9 cellular contexts compared by ENCODE assay signal in the genomic region with DNA sequence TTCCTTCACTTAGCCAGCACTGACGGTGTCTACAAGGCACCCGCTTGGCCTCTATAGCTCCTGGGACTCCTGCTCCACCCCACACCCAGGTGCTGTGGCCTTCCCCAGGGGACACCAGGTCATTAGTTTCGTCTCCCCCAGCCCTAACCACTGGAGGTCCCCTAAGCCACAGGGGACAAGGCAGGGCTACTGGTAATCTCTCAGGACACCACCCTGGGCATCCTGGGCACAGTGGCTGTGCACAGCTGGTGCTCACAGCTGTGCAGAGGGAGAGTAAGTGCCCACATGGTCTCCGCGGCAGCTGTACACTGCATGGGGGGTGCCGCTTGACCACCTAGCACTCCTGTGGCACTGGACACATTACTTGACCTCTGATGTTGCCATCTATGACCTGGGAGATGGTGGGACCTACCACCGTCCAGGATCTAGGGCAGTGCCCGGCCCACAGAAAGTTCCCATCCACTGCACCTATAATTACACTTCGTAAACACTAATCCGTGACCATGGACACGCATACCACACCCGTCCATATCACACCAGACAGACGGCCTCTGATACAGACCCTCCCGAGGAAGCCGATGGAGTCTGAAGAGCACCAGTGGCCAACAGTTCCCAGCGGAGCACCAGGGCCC.
DNase-seq lines count a peak whose midpoint lies in the region; ATAC-seq and TF ChIP-seq lines count a peak whose summit lies in the region.
"Had no signal": no experiment of that assay in that cellular context is flagged by ENCODE, and none has a peak within 500 bp of the region (broad histone marks: within the 10 kb centered on the region; RNA-seq: fewer than 3 reads in every experiment).

No MANE protein-coding gene starts in this region.

- peak overlapping the region; percentile 56; the same call in 1 of the 2 replicates for H3K56ac ChIP-seq in IMR-90 (ENCODE audit: extremely low read depth, insufficient read depth, low read length)

- peak overlapping the region; percentile 86 for H2BK20ac ChIP-seq in IMR-90 (ENCODE audit: low read depth, low read length)

- no peak for TF ChIP-seq RAD21 in IMR-90 (IDR thresholded peaks at IDR 0.05; ENCODE audit: low read length)

- peak overlapping the region; percentile 91 for H2AK5ac ChIP-seq in IMR-90 (ENCODE audit: low read depth, low read length)

- H2AFZ ChIP-seq in IMR-90 (replicated peaks; ENCODE audit: low read length, poor library complexity) (peak overlapping the region; percentile 86), PC-9 (no peak overlapping the region)

- peak overlapping the region; percentile 85 for H2AK9ac ChIP-seq in IMR-90 (replicated peaks; ENCODE audit: low read depth, low read length, poor library complexity)

- H3K4me1 ChIP-seq in IMR-90 (ENCODE audit: control insufficient read depth, insufficient read depth, low read length) = peaks cover 49% of the 10 kb centered on the region
- peaks cover 69% of the 10 kb centered on the region for H3K4me1 ChIP-seq in effector memory CD4-positive, alpha-beta T cell (ENCODE audit: control insufficient read depth, insufficient read depth, low read length, poor library complexity, severe bottlenecking)
- peaks cover 61% of the 10 kb centered on the region for H3K4me1 ChIP-seq in rectal smooth muscle tissue (ENCODE audit: control insufficient read depth, insufficient read depth, low read length)
- peaks cover 30% of the 10 kb centered on the region for H3K4me1 ChIP-seq in PC-9 (replicated peaks; ENCODE audit: insufficient read depth)

- H3K27ac ChIP-seq in IMR-90 (ENCODE audit: insufficient read depth, low read length) (peak overlapping the region; percentile 90), rectal smooth muscle tissue (ENCODE audit: low read depth, low read length) (peak overlapping the region; percentile 64), PC-9 (no peak overlapping the region)
- peak overlapping the region; percentile 89 for H3K27ac ChIP-seq in effector memory CD4-positive, alpha-beta T cell (ENCODE audit: insufficient read depth, low read length, poor library complexity, severe bottlenecking)

- DNase-seq in IMR-90 = no peak
- no peak for DNase-seq in effector memory CD4-positive, alpha-beta T cell
- DNase-seq in PC-9 = no peak
- no peak for DNase-seq in NCI-H2081 treated with DMSO at 0.1 percent for 48 hours (lab: John Stamatoyannopoulos, UW)
- no peak for DNase-seq in COLO829 (ENCODE audit: low spot score)
- no peak for DNase-seq in NOMO-1 treated with DMSO at 0.1 percent for 48 hours (lab: John Stamatoyannopoulos, UW; ENCODE audit: unreplicated experiment)

- H3K4me3 ChIP-seq in IMR-90 (ENCODE audit: insufficient read depth, low read depth, low read length) (no peak overlapping the region), rectal smooth muscle tissue (ENCODE audit: low read length) (peak overlapping the region; percentile 49), PC-9 (no peak overlapping the region)
- H3K4me3 ChIP-seq in effector memory CD4-positive, alpha-beta T cell (ENCODE audit: insufficient read depth, low read depth, low read length, poor library complexity, severe bottlenecking) = peak overlapping the region; percentile 84

- peak overlapping the region; percentile 51 for H3K18ac ChIP-seq in IMR-90 (ENCODE audit: low read depth, low read length)

- peaks cover 50% of the 10 kb centered on the region for H3K79me2 ChIP-seq in PC-9 (ENCODE audit: low read depth)

- peak overlapping the region; percentile 87 for H3K4ac ChIP-seq in IMR-90 (ENCODE audit: low read depth, low read length)

- H4K91ac ChIP-seq in IMR-90 (ENCODE audit: insufficient read depth, low read depth, low read length) = peak overlapping the region; percentile 91

- CTCF ChIA-PET in IMR-90 (lab: Yijun Ruan, JAX) = interaction anchor here (1.2 kb wide), 2 partner anchors 19 to 21 kb away, joined by 3 to 4 read pairs; no protein-coding TSS in a partner anchor
- CTCF ChIA-PET in PC-9 (lab: Charles Lee) = no interaction called here

- peaks cover 41% of the 10 kb centered on the region for H3K9me1 ChIP-seq in IMR-90 (ENCODE audit: insufficient read depth, low read length)

- H3K9me3 ChIP-seq in IMR-90 (ENCODE audit: control insufficient read depth, insufficient read depth, low read length) = no peaks in the 10 kb centered on the region
- H3K9me3 ChIP-seq in effector memory CD4-positive, alpha-beta T cell (ENCODE audit: control insufficient read depth, low read length) = no peaks in the 10 kb centered on the region
- H3K9me3 ChIP-seq in PC-9 (ENCODE audit: insufficient read depth, low read depth) = no peaks in the 10 kb centered on the region

- H3K9ac ChIP-seq in IMR-90 (ENCODE audit: low read depth, low read length) = 0 out of 2 replicates have a peak overlapping the region, but pooled peaks have one; percentile 37
- no peak overlapping the region for H3K9ac ChIP-seq in rectal smooth muscle tissue (ENCODE audit: low read length)

- POLR2A ChIA-PET in IMR-90 (lab: Charles Lee; ENCODE audit: unreplicated experiment) = no interaction called here
- POLR2A ChIA-PET in PC-9 (lab: Charles Lee; ENCODE audit: unreplicated experiment) = no interaction called here

- H3K27me3 ChIP-seq in IMR-90 (ENCODE audit: control insufficient read depth, insufficient read depth, low read length) (no peaks in the 10 kb centered on the region), rectal smooth muscle tissue (ENCODE audit: control insufficient read depth, insufficient read depth, low read length) (no peaks in the 10 kb centered on the region), PC-9 (ENCODE audit: insufficient read depth, low read depth) (no peaks in the 10 kb centered on the region)
- H3K27me3 ChIP-seq in effector memory CD4-positive, alpha-beta T cell (replicated peaks; ENCODE audit: control insufficient read depth, insufficient read depth, low read length, poor library complexity, severe bottlenecking) = no peaks in the 10 kb centered on the region

- peak; percentile 13 for ATAC-seq in GM19438 (IDR thresholded peaks at IDR 0.05; ENCODE audit: low read depth, unreplicated experiment)
- no peak for ATAC-seq in IMR-90 (ENCODE audit: low read depth)
- ATAC-seq: Panc1 had no signal

- peak overlapping the region; percentile 31; the same call in 1 of the 2 replicates for H3K23ac ChIP-seq in IMR-90 (ENCODE audit: low read depth, low read length)

- peaks cover 47 to 88% of the 10 kb centered on the region in 2 experiments for H3K79me1 ChIP-seq in IMR-90 (ENCODE audit: low read depth in 1 of 2, low read length in 2 of 2)

- peak overlapping the region; percentile 92 for H3K14ac ChIP-seq in IMR-90 (replicated peaks; ENCODE audit: low read depth, low read length)

- peaks cover 3% of the 10 kb centered on the region; the same call in 1 of the 2 replicates for H4K20me1 ChIP-seq in IMR-90 (ENCODE audit: insufficient read depth, low read length)
- 0 out of 2 replicates have a peak, but pooled peaks cover 3% of the 10 kb centered on the region for H4K20me1 ChIP-seq in PC-9 (ENCODE audit: insufficient read depth)

- peaks cover 7% of the 10 kb centered on the region; the same call in 1 of the 2 replicates for H3F3A ChIP-seq in PC-9 (ENCODE audit: insufficient read depth, low read depth)

- H4K5ac ChIP-seq in IMR-90 (ENCODE audit: low read depth, low read length) = peak overlapping the region; percentile 73

- BruUV-seq in IMR-90 (replicated peaks; lab: Mats Ljungman, UMichigan) (no TSS peak), PC-9 (replicated peaks; lab: Mats Ljungman, UMichigan) (no TSS peak)

- WGBS in IMR-90 (ENCODE audit: extremely low coverage in 2 of 2, insufficient read length in 1 of 2), 2 experiments = 100% methylated on average over 5 of the region's 16 CpGs; no CpG with 5 or more reads in 1 of the 2 experiments

- in situ Hi-C loops in IMR-90 (cut with MboI; ENCODE audit: low sequenced_read_pairs) = no loop called here

- peak overlapping the region; percentile 92 for H2BK120ac ChIP-seq in IMR-90 (ENCODE audit: low read depth, low read length)

- intact Hi-C loops in IMR-90 (cut with micrococcal nuclease) (no loop called here), PC-9 (cut with micrococcal nuclease; ENCODE audit: unreplicated experiment) (loop anchor here (5.0 kb wide), 1 partner anchor 830 kb away; no protein-coding TSS in a partner anchor)

- H4K8ac ChIP-seq in IMR-90 (ENCODE audit: low read depth in 2 of 2, low read length in 2 of 2) = peak overlapping the region; percentile 84 to 86

- peak overlapping the region; percentile 97 for H2BK15ac ChIP-seq in IMR-90 (ENCODE audit: low read depth, low read length)

- H2BK5ac ChIP-seq in IMR-90 (ENCODE audit: low read depth, low read length, poor library complexity, severe bottlenecking) = peak overlapping the region; percentile 78

- dilution Hi-C loops in IMR-90 (cut with HindIII; ENCODE audit: low sequenced_read_pairs, unreplicated experiment) = no loop called here

- TF ChIP-seq CTCF in IMR-90 (conservative IDR thresholded peaks at IDR 0.05; ENCODE audit: low read depth, low read length) (no peak), PC-9 (conservative IDR thresholded peaks at IDR 0.05) (no peak)

- no peaks in the 10 kb centered on the region for H3K36me3 ChIP-seq in IMR-90 (ENCODE audit: control insufficient read depth, insufficient read depth, low read length)
- no peaks in the 10 kb centered on the region for H3K36me3 ChIP-seq in effector memory CD4-positive, alpha-beta T cell (ENCODE audit: control insufficient read depth, insufficient read depth, low read length)
- no peaks in the 10 kb centered on the region for H3K36me3 ChIP-seq in rectal smooth muscle tissue (ENCODE audit: control insufficient read depth, insufficient read depth, low read length)
- H3K36me3 ChIP-seq in PC-9 (ENCODE audit: low read depth) = no peaks in the 10 kb centered on the region

- peak overlapping the region; percentile 5; the same call in 1 of the 2 replicates for H3K4me2 ChIP-seq in IMR-90 (ENCODE audit: low read depth, low read length)
- H3K4me2 ChIP-seq in PC-9 = no peak overlapping the region

- H3K9me2 ChIP-seq in PC-9 (ENCODE audit: insufficient read depth) = no peaks in the 10 kb centered on the region

- no peak for TF ChIP-seq POLR2A in IMR-90 (IDR thresholded peaks at IDR 0.05; ENCODE audit: low read depth, low read length)

TF ChIP-seq in IMR-90, 13 proteins besides CTCF, POLR2A, EP300 and RAD21 (continues in another document):
- TF ChIP-seq CHD1 (IDR thresholded peaks at IDR 0.05; ENCODE audit: low read depth, low read length) (no peak), MAZ (IDR thresholded peaks at IDR 0.05; ENCODE audit: borderline replicate concordance, low read depth, low read length) (no peak), SMC3 (IDR thresholded peaks at IDR 0.05; ENCODE audit: low read depth, low read length) (no peak)
- TF ChIP-seq, protein P1, sequence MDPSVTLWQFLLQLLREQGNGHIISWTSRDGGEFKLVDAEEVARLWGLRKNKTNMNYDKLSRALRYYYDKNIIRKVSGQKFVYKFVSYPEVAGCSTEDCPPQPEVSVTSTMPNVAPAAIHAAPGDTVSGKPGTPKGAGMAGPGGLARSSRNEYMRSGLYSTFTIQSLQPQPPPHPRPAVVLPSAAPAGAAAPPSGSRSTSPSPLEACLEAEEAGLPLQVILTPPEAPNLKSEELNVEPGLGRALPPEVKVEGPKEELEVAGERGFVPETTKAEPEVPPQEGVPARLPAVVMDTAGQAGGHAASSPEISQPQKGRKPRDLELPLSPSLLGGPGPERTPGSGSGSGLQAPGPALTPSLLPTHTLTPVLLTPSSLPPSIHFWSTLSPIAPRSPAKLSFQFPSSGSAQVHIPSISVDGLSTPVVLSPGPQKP (IDR thresholded peaks at IDR 0.05; ENCODE audit: borderline replicate concordance, low read depth, low read length) = no peak

Comparison
In these comparisons a context has a peak if more than half of its experiments do, and no peak if none do; other contexts are left out.
1. H3K4me3 ChIP-seq: peak in effector memory CD4-positive, alpha-beta T cell (single experiment) and rectal smooth muscle tissue (single experiment); none in IMR-90 (single experiment) and PC-9 (single experiment).